In the genomic region with DNA sequence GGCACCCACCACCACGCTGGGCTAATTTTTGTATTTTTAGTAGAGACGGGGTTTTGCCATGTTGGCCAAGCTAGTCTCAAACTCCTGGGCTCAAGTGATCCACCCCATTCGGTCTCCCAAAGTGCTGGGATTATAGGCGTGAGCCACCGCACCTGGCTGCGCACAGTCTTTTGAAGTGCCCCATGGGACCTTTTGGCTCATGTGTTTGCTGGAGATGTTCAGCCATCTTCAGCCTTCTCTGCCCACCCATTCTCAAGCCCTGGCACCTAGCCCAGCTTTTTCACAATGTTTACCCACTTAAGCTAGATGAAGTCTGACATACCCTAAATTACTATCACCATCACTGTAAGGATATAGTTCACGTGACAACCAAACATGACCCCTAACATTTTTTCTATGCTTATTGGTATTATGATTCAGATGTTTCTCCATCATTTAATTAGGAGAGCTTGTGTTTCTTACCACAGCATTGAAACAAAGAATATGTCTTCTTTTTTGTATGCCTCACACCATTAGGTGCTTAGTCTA, we compare ENCODE assay signal across 2 cellular contexts.
TF ChIP-seq lines count a peak whose summit lies in the region.

No MANE protein-coding gene starts in this region.

TF ChIP-seq in SK-N-SH, 30 proteins besides CTCF, POLR2A, EP300 and RAD21 (continued from another document):
- TF ChIP-seq FOXJ3 (CRISPR knock-in tag; IDR thresholded peaks at IDR 0.05) (no peak), YY1 (IDR thresholded peaks at IDR 0.05; ENCODE audit: low read depth) (no peak), RFX5 (IDR thresholded peaks at IDR 0.05; ENCODE audit: low read length) (no peak), RXRA (IDR thresholded peaks at IDR 0.05; ENCODE audit: borderline replicate concordance, low read depth) (no peak)
- TF ChIP-seq, protein P1, sequence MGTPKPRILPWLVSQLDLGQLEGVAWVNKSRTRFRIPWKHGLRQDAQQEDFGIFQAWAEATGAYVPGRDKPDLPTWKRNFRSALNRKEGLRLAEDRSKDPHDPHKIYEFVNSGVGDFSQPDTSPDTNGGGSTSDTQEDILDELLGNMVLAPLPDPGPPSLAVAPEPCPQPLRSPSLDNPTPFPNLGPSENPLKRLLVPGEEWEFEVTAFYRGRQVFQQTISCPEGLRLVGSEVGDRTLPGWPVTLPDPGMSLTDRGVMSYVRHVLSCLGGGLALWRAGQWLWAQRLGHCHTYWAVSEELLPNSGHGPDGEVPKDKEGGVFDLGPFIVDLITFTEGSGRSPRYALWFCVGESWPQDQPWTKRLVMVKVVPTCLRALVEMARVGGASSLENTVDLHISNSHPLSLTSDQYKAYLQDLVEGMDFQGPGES (IDR thresholded peaks at IDR 0.05; ENCODE audit: low read depth, low read length), result no peak
TF ChIP-seq in SK-N-SH: peak in this region for 0.

TF ChIP-seq in SK-N-SH treated with all-trans-retinoic acid at 6 μM for 48 hours, 23 proteins besides CTCF, POLR2A, EP300 and RAD21 (continued from another document):
- TF ChIP-seq, protein P2, sequence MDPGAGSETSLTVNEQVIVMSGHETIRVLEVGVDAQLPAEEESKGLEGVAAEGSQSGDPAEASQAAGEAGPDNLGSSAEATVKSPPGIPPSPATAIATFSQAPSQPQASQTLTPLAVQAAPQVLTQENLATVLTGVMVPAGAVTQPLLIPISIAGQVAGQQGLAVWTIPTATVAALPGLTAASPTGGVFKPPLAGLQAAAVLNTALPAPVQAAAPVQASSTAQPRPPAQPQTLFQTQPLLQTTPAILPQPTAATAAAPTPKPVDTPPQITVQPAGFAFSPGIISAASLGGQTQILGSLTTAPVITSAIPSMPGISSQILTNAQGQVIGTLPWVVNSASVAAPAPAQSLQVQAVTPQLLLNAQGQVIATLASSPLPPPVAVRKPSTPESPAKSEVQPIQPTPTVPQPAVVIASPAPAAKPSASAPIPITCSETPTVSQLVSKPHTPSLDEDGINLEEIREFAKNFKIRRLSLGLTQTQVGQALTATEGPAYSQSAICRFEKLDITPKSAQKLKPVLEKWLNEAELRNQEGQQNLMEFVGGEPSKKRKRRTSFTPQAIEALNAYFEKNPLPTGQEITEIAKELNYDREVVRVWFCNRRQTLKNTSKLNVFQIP (CRISPR knock-in tag; IDR thresholded peaks at IDR 0.05; ENCODE audit: borderline replicate concordance, low read depth), result no peak
- TF ChIP-seq BACH2 (CRISPR knock-in tag; IDR thresholded peaks at IDR 0.05; ENCODE audit: borderline replicate concordance) (no peak), TOX (CRISPR knock-in tag; IDR thresholded peaks at IDR 0.05; ENCODE audit: borderline replicate concordance) (no peak), PPARA (CRISPR knock-in tag; IDR thresholded peaks at IDR 0.05; ENCODE audit: borderline replicate concordance) (no peak), ZFP3 (CRISPR knock-in tag; IDR thresholded peaks at IDR 0.05) (no peak), ISL1 (CRISPR knock-in tag; IDR thresholded peaks at IDR 0.05) (no peak), ZNF8 (CRISPR knock-in tag; IDR thresholded peaks at IDR 0.05) (no peak)
